In genomic region chr17:67431210-67432015, GRCh38 we compare ENCODE assay signal across 8 cellular contexts. TPM values are rescaled to one million over a fixed set of nuclear protein-coding genes. Genes with fewer than 3 reads are reported as not detected.
DNase-seq lines count a peak whose midpoint lies in the region; ATAC-seq, FAIRE-seq and TF ChIP-seq lines count a peak whose summit lies in the region.

No MANE protein-coding gene starts in this region.

- no peaks in the 10 kb centered on the region for H3K9me3 ChIP-seq in DND-41 (ENCODE audit: insufficient read depth, low read length, severe bottlenecking)
- no peaks in the 10 kb centered on the region for H3K9me3 ChIP-seq in astrocyte (ENCODE audit: insufficient read depth, low read depth, low read length)

- H3K4me2 ChIP-seq in DND-41 (ENCODE audit: insufficient read depth, low read length) (no peak overlapping the region), astrocyte (ENCODE audit: low read length) (peak overlapping the region; percentile 60)

- H3K27ac Mint-ChIP-seq in astrocyte (ENCODE audit: unreplicated experiment): peak overlapping the region; percentile 79
- H3K27ac Mint-ChIP-seq in mesothelial cell of epicardium: peak overlapping the region; percentile 73

- peaks cover 11% of the 10 kb centered on the region for H3K4me1 Mint-ChIP-seq in astrocyte (ENCODE audit: low read depth, unreplicated experiment)
- H3K4me1 Mint-ChIP-seq in mesothelial cell of epicardium: peaks cover 7% of the 10 kb centered on the region

- no peak overlapping the region for H2AFZ ChIP-seq in DND-41 (ENCODE audit: low read depth, low read length)
- H2AFZ ChIP-seq in astrocyte (ENCODE audit: low read depth, low read length): no peak overlapping the region

- ATAC-seq in DND-41 (ENCODE audit: insufficient read depth, low read depth) (no peak), HG03095 (IDR thresholded peaks at IDR 0.05; ENCODE audit: unreplicated experiment) (no peak)

- no peaks in the 10 kb centered on the region for H3K36me3 Mint-ChIP-seq in astrocyte (ENCODE audit: low read depth, unreplicated experiment)
- no peaks in the 10 kb centered on the region for H3K36me3 Mint-ChIP-seq in mesothelial cell of epicardium

- peak; percentile 87 for FAIRE-seq in astrocyte (lab: Jason Lieb, UNC)

- H3K79me2 ChIP-seq in DND-41 (ENCODE audit: insufficient read depth, low read length) (no peaks in the 10 kb centered on the region), astrocyte (ENCODE audit: insufficient read depth, low read length) (no peaks in the 10 kb centered on the region)

- H3K9ac ChIP-seq in DND-41 (ENCODE audit: low read depth, low read length) (no peak overlapping the region), astrocyte (ENCODE audit: low read length) (peak overlapping the region; percentile 63)

- H3K9me3 Mint-ChIP-seq in astrocyte (ENCODE audit: unreplicated experiment) (no peaks in the 10 kb centered on the region), mesothelial cell of epicardium (peaks cover 4% of the 10 kb centered on the region)

- H4K20me1 ChIP-seq in DND-41 (ENCODE audit: insufficient read depth, low read length): no peaks in the 10 kb centered on the region
- H4K20me1 ChIP-seq in astrocyte (ENCODE audit: insufficient read depth, low read length): no peaks in the 10 kb centered on the region

- H3K36me3 ChIP-seq in DND-41 (ENCODE audit: insufficient read depth, low read length): no peaks in the 10 kb centered on the region
- H3K36me3 ChIP-seq in astrocyte (ENCODE audit: insufficient read depth, low read length): no peaks in the 10 kb centered on the region

- peak overlapping the region; percentile 39; the same call in 1 of the 2 replicates for H3K27ac ChIP-seq in DND-41 (ENCODE audit: low read length)
- H3K27ac ChIP-seq in astrocyte (ENCODE audit: low read depth, low read length): peak overlapping the region; percentile 70

- H3K4me3 Mint-ChIP-seq in astrocyte (ENCODE audit: unreplicated experiment) (peak overlapping the region; percentile 58), mesothelial cell of epicardium (no peak overlapping the region)

- H3K4me1 ChIP-seq in DND-41 (ENCODE audit: insufficient read depth, low read length): peaks cover 3% of the 10 kb centered on the region; the same call in 1 of the 2 replicates
- H3K4me1 ChIP-seq in astrocyte (ENCODE audit: insufficient read depth, low read length): peaks cover 13% of the 10 kb centered on the region

- H3K27me3 ChIP-seq in DND-41 (ENCODE audit: insufficient read depth, low read length, poor library complexity) (no peaks in the 10 kb centered on the region), astrocyte (ENCODE audit: insufficient read depth, low read length) (no peaks in the 10 kb centered on the region)

- H3K4me3 ChIP-seq in DND-41 (ENCODE audit: low read depth in 1 of 2, low read length in 2 of 2): no peak overlapping the region
- H3K4me3 ChIP-seq in astrocyte (ENCODE audit: insufficient read depth, low read depth, low read length): peak overlapping the region; percentile 22

- TF ChIP-seq CTCF in DND-41 (IDR thresholded peaks at IDR 0.05; ENCODE audit: borderline replicate concordance, extremely low read depth, low read length, poor library complexity, severe bottlenecking): no peak
- TF ChIP-seq CTCF in astrocyte (IDR thresholded peaks at IDR 0.05; ENCODE audit: insufficient read depth, low read depth, low read length): no peak
- no peak for TF ChIP-seq CTCF in mesothelial cell of epicardium (IDR thresholded peaks at IDR 0.05; ENCODE audit: unreplicated experiment)

- DNase-seq in DND-41 (no peak), LoVo (ENCODE audit: low spot score) (peak; percentile 41), astrocyte (ENCODE audit: low read depth) (peak; percentile 97), mesothelial cell of epicardium (ENCODE audit: low spot score in 2 of 2, unreplicated experiment in 2 of 2) (no peak), GDM1 (lab: John Stamatoyannopoulos, UW) (no peak), SKM-1 treated with dmso at 0.1 percent for 144 hours (lab: John Stamatoyannopoulos, UW; ENCODE audit: unreplicated experiment) (no peak), DMS153 (lab: John Stamatoyannopoulos, UW) (no peak)

- H3K27me3 Mint-ChIP-seq in astrocyte (ENCODE audit: low read depth, unreplicated experiment): no peaks in the 10 kb centered on the region
- H3K27me3 Mint-ChIP-seq in mesothelial cell of epicardium (ENCODE audit: low read depth): no peaks in the 10 kb centered on the region

RNA-seq across cellular contexts. Expression of gene PITPNC1, which starts 54.3 kb away (rescaled TPM):
- total RNA-seq in astrocyte (10.1 and 12.4 TPM in 2 replicates), mesothelial cell of epicardium (18.3 to 19.9 TPM (median 19.5 TPM) in 3 replicates)

Comparison
In these comparisons a context has a peak if more than half of its experiments do, and no peak if none do; other contexts are left out.
1. DNase-seq: peak in LoVo (single experiment) and astrocyte (single experiment); none in DND-41 (single experiment), mesothelial cell of epicardium (0 of 2), GDM1 (single experiment), SKM-1 treated with dmso at 0.1 percent for 144 hours (single experiment) and DMS153 (single experiment).